Comparison of ENCODE assay signal across 1 cellular context in genomic region chr5:82405618-82406199, GRCh38.
TF ChIP-seq lines count a peak whose summit lies in the region.

No MANE protein-coding gene starts in this region.

TF ChIP-seq in IMR-90, 13 proteins besides CTCF, POLR2A, EP300 and RAD21 (continued from another document):
- TF ChIP-seq, protein P1, sequence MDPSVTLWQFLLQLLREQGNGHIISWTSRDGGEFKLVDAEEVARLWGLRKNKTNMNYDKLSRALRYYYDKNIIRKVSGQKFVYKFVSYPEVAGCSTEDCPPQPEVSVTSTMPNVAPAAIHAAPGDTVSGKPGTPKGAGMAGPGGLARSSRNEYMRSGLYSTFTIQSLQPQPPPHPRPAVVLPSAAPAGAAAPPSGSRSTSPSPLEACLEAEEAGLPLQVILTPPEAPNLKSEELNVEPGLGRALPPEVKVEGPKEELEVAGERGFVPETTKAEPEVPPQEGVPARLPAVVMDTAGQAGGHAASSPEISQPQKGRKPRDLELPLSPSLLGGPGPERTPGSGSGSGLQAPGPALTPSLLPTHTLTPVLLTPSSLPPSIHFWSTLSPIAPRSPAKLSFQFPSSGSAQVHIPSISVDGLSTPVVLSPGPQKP (IDR thresholded peaks at IDR 0.05; ENCODE audit: borderline replicate concordance, low read depth, low read length) = no peak
- TF ChIP-seq FOS (IDR thresholded peaks at IDR 0.05; ENCODE audit: low read depth, low read length) (peak; percentile 81), CEBPB (IDR thresholded peaks at IDR 0.05; ENCODE audit: low read depth, low read length) (peak; percentile 97), MAFK (IDR thresholded peaks at IDR 0.05; ENCODE audit: low read depth, low read length) (peak; percentile 55; the same call in 1 of the 2 replicates)
